8 cellular contexts compared by ENCODE assay signal in the genomic region with DNA sequence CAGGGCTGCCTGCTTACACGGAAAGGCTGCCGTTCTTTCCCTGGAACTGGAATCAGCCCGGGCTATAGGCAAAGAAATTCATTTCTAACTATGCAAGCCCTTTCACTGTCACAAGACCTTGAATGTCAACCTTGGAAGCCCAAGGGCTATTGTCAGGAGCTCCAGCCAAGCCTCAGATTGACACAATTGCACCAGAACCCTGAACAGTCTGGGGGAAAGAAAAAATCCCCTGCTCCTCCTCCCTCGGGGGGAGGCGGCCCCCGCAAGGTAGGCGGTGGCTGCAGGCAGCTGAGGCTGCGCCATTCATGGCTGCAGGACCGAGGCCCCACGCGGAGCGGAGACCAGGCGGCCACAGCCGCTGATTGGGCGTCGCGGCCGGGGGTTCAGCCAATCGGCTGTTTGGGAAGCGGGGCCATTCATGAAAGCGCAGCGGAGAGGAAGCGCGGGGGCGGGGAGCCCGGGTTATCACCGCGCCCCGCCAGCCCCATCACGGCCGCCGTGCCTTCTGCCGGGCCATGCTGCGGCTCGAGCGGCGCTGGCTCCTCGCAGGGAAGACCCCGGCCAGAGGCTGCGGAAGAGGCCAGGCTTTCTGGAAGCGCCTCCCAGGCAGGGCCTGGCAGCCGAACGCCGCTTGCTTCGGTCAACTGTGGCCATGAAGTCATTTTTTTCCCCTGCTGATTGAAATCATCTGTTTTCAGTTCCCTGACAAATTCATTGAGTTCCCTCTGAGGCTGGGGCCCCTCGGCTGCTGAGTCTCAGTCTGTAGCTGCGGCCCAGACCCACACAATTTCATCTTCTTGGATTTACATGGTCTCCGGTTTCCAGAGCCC. TPM values are rescaled to one million over a fixed set of nuclear protein-coding genes. Genes with fewer than 3 reads are reported as not detected.
A peak's percentile ranks its signal among the peaks of the same experiment; 100 is the strongest.
DNase-seq lines count a peak whose midpoint lies in the region; ATAC-seq and TF ChIP-seq lines count a peak whose summit lies in the region.

No MANE protein-coding gene starts in this region.

- no peak overlapping the region for H2AFZ ChIP-seq in neural progenitor cell (replicated peaks)

- H3K4me3 ChIP-seq in neural progenitor cell (peak overlapping the region; percentile 22), stomach smooth muscle (ENCODE audit: low read length in 2 of 2) (peak overlapping the region; percentile 47 to 71)

- H3K36me3 ChIP-seq in neural progenitor cell = no peaks in the 10 kb centered on the region
- no peaks in the 10 kb centered on the region for H3K36me3 ChIP-seq in stomach smooth muscle (ENCODE audit: control insufficient read depth in 2 of 2, insufficient read depth in 2 of 2, low read length in 2 of 2)

- peaks cover 9% of the 10 kb centered on the region for H3K27me3 Mint-ChIP-seq in neural progenitor cell (ENCODE audit: insufficient read depth, low read depth)

- no peaks in the 10 kb centered on the region for H3K79me2 ChIP-seq in neural progenitor cell (ENCODE audit: low read depth)

- H3K27ac ChIP-seq in neural progenitor cell (no peak overlapping the region), stomach smooth muscle (ENCODE audit: low read length) (peak overlapping the region; percentile 69)

- peak; percentile 39 to 92 (median 78) for DNase-seq in C1 segment of cervical spinal cord (lab: John Stamatoyannopoulos, UW)
- DNase-seq in RPMI7951 (ENCODE audit: low read depth) = peak; percentile 98
- peak; percentile 42 for DNase-seq in activated gamma-delta T cell (lab: John Stamatoyannopoulos, UW)
- peak; percentile 60 for DNase-seq in fibroblast of the conjunctiva (ENCODE audit: low read depth)
- peak; percentile 97 for DNase-seq in neural progenitor cell (ENCODE audit: low spot score)

- H3K9me3 Mint-ChIP-seq in neural progenitor cell = no peaks in the 10 kb centered on the region

- peak overlapping the region; percentile 99 for H3K27ac Mint-ChIP-seq in neural progenitor cell

- H3F3A ChIP-seq in neural progenitor cell (ENCODE audit: low read depth) = peaks cover 17% of the 10 kb centered on the region

- ATAC-seq in GM19328 (IDR thresholded peaks at IDR 0.05; ENCODE audit: unreplicated experiment) = peak; percentile 77
- peak; percentile 80 for ATAC-seq in HG03520 (IDR thresholded peaks at IDR 0.05; ENCODE audit: unreplicated experiment)

- H3K4me3 Mint-ChIP-seq in neural progenitor cell = peak overlapping the region; percentile 78

- no peak for TF ChIP-seq CTCF in neural progenitor cell (IDR thresholded peaks at IDR 0.05)

- H4K20me1 ChIP-seq in neural progenitor cell (ENCODE audit: low read depth) = no peaks in the 10 kb centered on the region

- H3K9me3 ChIP-seq in neural progenitor cell (ENCODE audit: low read depth) (no peaks in the 10 kb centered on the region), stomach smooth muscle (ENCODE audit: control insufficient read depth in 2 of 2, low read length in 2 of 2) (no peaks in the 10 kb centered on the region)

- H3K27me3 ChIP-seq in neural progenitor cell = no peaks in the 10 kb centered on the region
- no peaks in the 10 kb centered on the region for H3K27me3 ChIP-seq in stomach smooth muscle (ENCODE audit: control insufficient read depth in 1 of 2, insufficient read depth in 2 of 2, low read length in 2 of 2)

- H3K4me2 ChIP-seq in neural progenitor cell = peak overlapping the region; percentile 70

- peaks cover 51% of the 10 kb centered on the region for H3K4me1 Mint-ChIP-seq in neural progenitor cell

- H3K9ac ChIP-seq in neural progenitor cell = no peak overlapping the region
- peak overlapping the region; percentile 36 to 39 for H3K9ac ChIP-seq in stomach smooth muscle (ENCODE audit: low read length in 2 of 2)

- H3K4me1 ChIP-seq in neural progenitor cell (peaks cover 27% of the 10 kb centered on the region), stomach smooth muscle (ENCODE audit: control insufficient read depth, insufficient read depth, low read length) (peaks cover 22% of the 10 kb centered on the region)

- no peaks in the 10 kb centered on the region for H3K36me3 Mint-ChIP-seq in neural progenitor cell

RNA-seq across cellular contexts. Expression of a gene that starts 38.1 kb away (rescaled TPM):
- total RNA-seq in RPMI7951 (2014; rRNA removed; shearing (Covaris generic)) = not detected in 2 replicates
- 0.09 TPM in 1 of 2 replicates, not detected in the other for total RNA-seq in neural progenitor cell (ENCODE audit: low replicate concordance)

Comparison
In these comparisons a context has a peak if more than half of its experiments do, and no peak if none do; other contexts are left out.
1. DNase-seq: peak in every context shown above with its lines; median percentile 98 in RPMI7951; 97 in neural progenitor cell; 78 in C1 segment of cervical spinal cord; 60 in fibroblast of the conjunctiva; 42 in activated gamma-delta T cell.